1 cellular context compared by ENCODE assay signal in genomic region chr1:51956528-51957509, GRCh38.
TF ChIP-seq lines count a peak whose summit lies in the region.

No MANE protein-coding gene starts in this region.

TF ChIP-seq in GM12878, 131 proteins besides CTCF, POLR2A, EP300 and RAD21:
- TF ChIP-seq ZBED1 (IDR thresholded peaks at IDR 0.05; ENCODE audit: borderline replicate concordance): no peak
- TF ChIP-seq E2F8 (IDR thresholded peaks at IDR 0.05; ENCODE audit: low read depth, partially characterized antibody): no peak
- no peak for TF ChIP-seq IRF4 (IDR thresholded peaks at IDR 0.05; ENCODE audit: low read depth, low read length)
- no peak for TF ChIP-seq FOXK2 (IDR thresholded peaks at IDR 0.05)
- TF ChIP-seq, protein P1, sequence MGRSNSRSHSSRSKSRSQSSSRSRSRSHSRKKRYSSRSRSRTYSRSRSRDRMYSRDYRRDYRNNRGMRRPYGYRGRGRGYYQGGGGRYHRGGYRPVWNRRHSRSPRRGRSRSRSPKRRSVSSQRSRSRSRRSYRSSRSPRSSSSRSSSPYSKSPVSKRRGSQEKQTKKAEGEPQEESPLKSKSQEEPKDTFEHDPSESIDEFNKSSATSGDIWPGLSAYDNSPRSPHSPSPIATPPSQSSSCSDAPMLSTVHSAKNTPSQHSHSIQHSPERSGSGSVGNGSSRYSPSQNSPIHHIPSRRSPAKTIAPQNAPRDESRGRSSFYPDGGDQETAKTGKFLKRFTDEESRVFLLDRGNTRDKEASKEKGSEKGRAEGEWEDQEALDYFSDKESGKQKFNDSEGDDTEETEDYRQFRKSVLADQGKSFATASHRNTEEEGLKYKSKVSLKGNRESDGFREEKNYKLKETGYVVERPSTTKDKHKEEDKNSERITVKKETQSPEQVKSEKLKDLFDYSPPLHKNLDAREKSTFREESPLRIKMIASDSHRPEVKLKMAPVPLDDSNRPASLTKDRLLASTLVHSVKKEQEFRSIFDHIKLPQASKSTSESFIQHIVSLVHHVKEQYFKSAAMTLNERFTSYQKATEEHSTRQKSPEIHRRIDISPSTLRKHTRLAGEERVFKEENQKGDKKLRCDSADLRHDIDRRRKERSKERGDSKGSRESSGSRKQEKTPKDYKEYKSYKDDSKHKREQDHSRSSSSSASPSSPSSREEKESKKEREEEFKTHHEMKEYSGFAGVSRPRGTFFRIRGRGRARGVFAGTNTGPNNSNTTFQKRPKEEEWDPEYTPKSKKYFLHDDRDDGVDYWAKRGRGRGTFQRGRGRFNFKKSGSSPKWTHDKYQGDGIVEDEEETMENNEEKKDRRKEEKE (IDR thresholded peaks at IDR 0.05): no peak
- TF ChIP-seq ZBTB40 (IDR thresholded peaks at IDR 0.05; ENCODE audit: borderline replicate concordance): no peak
- TF ChIP-seq SIX5 (IDR thresholded peaks at IDR 0.05; ENCODE audit: low read depth, low read length, severe bottlenecking): no peak
- TF ChIP-seq JUNB (IDR thresholded peaks at IDR 0.05): no peak
- TF ChIP-seq, protein P2, sequence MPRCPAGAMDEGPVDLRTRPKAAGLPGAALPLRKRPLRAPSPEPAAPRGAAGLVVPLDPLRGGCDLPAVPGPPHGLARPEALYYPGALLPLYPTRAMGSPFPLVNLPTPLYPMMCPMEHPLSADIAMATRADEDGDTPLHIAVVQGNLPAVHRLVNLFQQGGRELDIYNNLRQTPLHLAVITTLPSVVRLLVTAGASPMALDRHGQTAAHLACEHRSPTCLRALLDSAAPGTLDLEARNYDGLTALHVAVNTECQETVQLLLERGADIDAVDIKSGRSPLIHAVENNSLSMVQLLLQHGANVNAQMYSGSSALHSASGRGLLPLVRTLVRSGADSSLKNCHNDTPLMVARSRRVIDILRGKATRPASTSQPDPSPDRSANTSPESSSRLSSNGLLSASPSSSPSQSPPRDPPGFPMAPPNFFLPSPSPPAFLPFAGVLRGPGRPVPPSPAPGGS (IDR thresholded peaks at IDR 0.05; ENCODE audit: borderline replicate concordance, insufficient read depth, low read depth, low read length, poor library complexity, severe bottlenecking): no peak
TF ChIP-seq in GM12878: peak in this region for 0.
